8 cellular contexts compared by ENCODE assay signal in the genomic region with DNA sequence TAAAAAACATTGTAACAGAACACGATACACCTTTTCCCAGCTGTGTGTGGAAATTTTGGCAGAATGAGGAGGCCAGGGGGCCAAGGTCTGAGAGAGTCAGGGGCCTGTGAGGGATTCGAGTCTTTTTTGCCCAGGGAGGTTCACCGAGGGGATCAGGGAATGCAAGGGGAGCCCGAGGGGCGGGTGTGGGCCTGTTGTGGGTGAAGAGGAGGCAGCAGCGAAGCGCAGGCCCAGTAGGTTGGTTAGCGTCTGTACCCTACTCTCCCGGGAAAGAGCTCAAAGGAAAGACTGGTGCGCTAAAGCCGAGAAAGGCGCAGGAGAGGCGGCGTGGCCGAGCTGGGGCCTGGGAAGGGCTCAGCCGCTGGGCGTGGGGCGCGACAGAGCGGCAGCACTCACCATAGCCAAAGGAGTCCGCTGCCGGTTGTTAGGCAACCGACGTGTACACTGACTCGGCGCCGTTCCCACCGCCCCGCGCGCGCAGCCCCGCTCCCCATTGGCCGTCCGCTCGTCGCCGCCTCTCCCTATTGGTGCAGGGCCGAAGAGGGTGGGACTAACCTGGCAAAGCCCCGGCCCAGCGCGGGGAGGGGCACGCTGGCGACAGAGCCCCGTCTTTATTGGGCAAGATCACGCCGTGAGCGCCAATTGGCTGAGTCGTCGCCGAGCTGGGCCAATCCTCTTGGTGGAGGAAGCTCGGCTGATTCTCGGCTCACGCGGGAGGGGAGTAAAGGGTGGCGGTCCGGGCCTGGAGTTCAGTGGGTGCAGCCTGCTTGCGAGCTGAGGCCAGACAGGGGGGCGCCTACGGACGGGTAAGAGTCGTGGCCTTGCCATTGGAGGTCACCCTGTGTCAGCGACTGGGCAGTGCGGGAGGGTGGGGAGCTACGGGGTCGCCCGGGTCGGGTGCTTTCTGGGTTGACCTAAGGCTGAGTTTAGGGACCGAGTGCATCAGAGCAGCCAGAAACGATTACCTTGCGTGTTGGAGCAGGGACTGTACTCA. TPM values are rescaled to one million over a fixed set of nuclear protein-coding genes. Genes with fewer than 3 reads are reported as not detected.
A peak's percentile ranks its signal among the peaks of the same experiment; 100 is the strongest.
DNase-seq lines count a peak whose midpoint lies in the region; ATAC-seq, FAIRE-seq and TF ChIP-seq lines count a peak whose summit lies in the region.

A gene (minus strand): TSS at position 446 of the 994 bp plus-strand sequence. CDS start 47 bp downstream, at position 399.
A gene (plus strand): TSS at position 752 of the 994 bp plus-strand sequence. CDS start 15,262 bp downstream, outside the sequence.

- H3K27ac ChIP-seq in adrenal gland (peak within 1 kb of the TSS in 4 of 5 donors; percentile 61 to 90 (median 70)), heart right ventricle (peak within 1 kb of the TSS in 9 of 10 donors; percentile 63 to 82 (median 76)), upper lobe of left lung (peak within 1 kb of the TSS; percentile 66 to 81 (median 76))

- intact Hi-C loops in adrenal gland (cut with DNase I) (no loop called here), heart right ventricle (cut with DNase I) (no loop called here), posterior cingulate gyrus (cut with DNase I) (loop anchor here (5.0 kb wide), 1 partner anchor 188 kb away; no protein-coding TSS in a partner anchor)

- TF ChIP-seq CTCF in adrenal gland (IDR thresholded peaks at IDR 0.05) (no peak), heart right ventricle (IDR thresholded peaks at IDR 0.05) (no peak), upper lobe of left lung (IDR thresholded peaks at IDR 0.05) (no peak)

- H3K36me3 ChIP-seq in adrenal gland (replicated peaks in 1 of 2) (no peaks in the 10 kb centered on the region), heart right ventricle (peaks cover 0 to 26% (median 0%) of the 10 kb centered on the region in 9 donors), upper lobe of left lung (peaks cover 0 to 6% (median 0%) of the 10 kb centered on the region in 4 donors)

- peak within 1 kb of the TSS; percentile 40 to 66 (median 44) for H3K4me3 ChIP-seq in adrenal gland
- H3K4me3 ChIP-seq in heart right ventricle, result peak within 1 kb of the TSS; percentile 57 to 80 (median 68)
- peak within 1 kb of the TSS; percentile 49 to 78 (median 67) for H3K4me3 ChIP-seq in upper lobe of left lung

- POLR2A ChIA-PET in T-cell (lab: Charles Lee), result interaction anchor here in 1 of 2 donors (0.5 to 0.8 kb wide), 2 partner anchors 110 to 111 kb away, joined by 3 to 13 read pairs; no protein-coding TSS in a partner anchor

- H3K27me3 ChIP-seq in adrenal gland (no peaks in the 10 kb centered on the region), heart right ventricle (peaks cover 0 to 5% (median 0%) of the 10 kb centered on the region in 7 donors), upper lobe of left lung (no peaks in the 10 kb centered on the region)

- 0 to 46% (median 17%) methylated on average over 12 to 71 of the region's 71 CpGs for whole genome bisulfite sequencing in adrenal gland, 4 donors
- WGBS in heart right ventricle, 2 donors, result 1 to 2% methylated on average over 46 to 71 of the region's 71 CpGs
- WGBS in upper lobe of left lung, 2 donors, result 3 to 52% methylated on average over 14 to 71 of the region's 71 CpGs

- H3K9me3 ChIP-seq in adrenal gland (replicated peaks in 1 of 3), result no peaks in the 10 kb centered on the region
- no peaks in the 10 kb centered on the region for H3K9me3 ChIP-seq in heart right ventricle
- peaks cover 0 to 1% (median 0%) of the 10 kb centered on the region in 4 donors for H3K9me3 ChIP-seq in upper lobe of left lung

- peaks cover 0 to 3% of the 10 kb centered on the region in 2 donors for H3K27me3 Mint-ChIP-seq in T-cell

- ATAC-seq in HG02840 (IDR thresholded peaks at IDR 0.05; ENCODE audit: low FRiP score, unreplicated experiment) (peak; percentile 98), T-cell (replicated peaks in 1 of 4) (peak; percentile 97 to 99 (median 98)), heart right ventricle (peak; percentile 97 to 100 (median 98)), upper lobe of left lung (ENCODE audit: low FRiP score in 2 of 2) (peak; percentile 98 to 100)

- CTCF ChIA-PET in T-cell (lab: Charles Lee), result interaction anchor here in 1 of 2 donors (0.6 kb wide), 1 partner anchor 1006 kb away, joined by 3 read pairs; no protein-coding TSS in a partner anchor

- H3K4me1 Mint-ChIP-seq in T-cell, result peaks cover 10 to 35% (median 29%) of the 10 kb centered on the region in 3 donors

- peaks cover 10% of the 10 kb centered on the region for H3K36me3 Mint-ChIP-seq in T-cell

- H3K4me3 Mint-ChIP-seq in T-cell, result peak within 1 kb of the TSS; percentile 85 to 95 (median 91)

- DNase-seq in GM12891 (ENCODE audit: insufficient read length, low spot score) (peak; percentile 85), NCI-H1436 treated with DMSO at 0.1 percent for 48 hours (lab: John Stamatoyannopoulos, UW) (peak; percentile 94), T-cell (peak; percentile 86 to 95 (median 92)), adrenal gland (peak; percentile 95 to 98 (median 97)), heart right ventricle (peak; percentile 95 to 96), posterior cingulate gyrus (peak; percentile 91 to 99 (median 96)), upper lobe of left lung (peak; percentile 93 to 98)

- H3K27ac Mint-ChIP-seq in T-cell, result peak within 1 kb of the TSS; percentile 84 to 88

- peak; percentile 99 for FAIRE-seq in GM12891 (lab: Jason Lieb, UNC)

- H3K4me1 ChIP-seq in adrenal gland (replicated peaks in 1 of 2), result peaks cover 0 to 15% of the 10 kb centered on the region in 2 donors
- H3K4me1 ChIP-seq in heart right ventricle, result peaks cover 0 to 29% (median 9%) of the 10 kb centered on the region in 9 donors
- peaks cover 0 to 11% (median 5%) of the 10 kb centered on the region in 4 donors for H3K4me1 ChIP-seq in upper lobe of left lung

- no peaks in the 10 kb centered on the region for H3K9me3 Mint-ChIP-seq in T-cell

- TF ChIP-seq POLR2A in GM12891 (IDR thresholded peaks at IDR 0.05; ENCODE audit: low read depth, low read length) (peak; percentile 72), adrenal gland (IDR thresholded peaks at IDR 0.05) (peak in 1 of 2 donors; percentile 72), upper lobe of left lung (IDR thresholded peaks at IDR 0.05) (peak in 2 of 4 donors; percentile 18 to 57)

- no peak for TF ChIP-seq EP300 in upper lobe of left lung (IDR thresholded peaks at IDR 0.05)

TF ChIP-seq in GM12891, 5 proteins besides CTCF, POLR2A, EP300 and RAD21:
- TF ChIP-seq PAX5 (IDR thresholded peaks at IDR 0.05; ENCODE audit: insufficient read depth, low read length, severe bottlenecking) (no peak), POU2F2 (IDR thresholded peaks at IDR 0.05; ENCODE audit: low read depth, low read length) (no peak), POLR2AphosphoS5 (IDR thresholded peaks at IDR 0.05; ENCODE audit: low read depth, low read length) (no peak), TAF1 (IDR thresholded peaks at IDR 0.05; ENCODE audit: low read depth, low read length) (0 out of 2 replicates have a peak, but pooled peaks have one; percentile 36), SPI1 (IDR thresholded peaks at IDR 0.05; ENCODE audit: low read depth, low read length) (no peak)

RNA-seq across cellular contexts. Expression of the first gene that starts in this region (rescaled TPM):
- polyA plus RNA-seq in GM12891 (2012; ENCODE audit: low read depth, missing spikeins), result 17.4 TPM
- total RNA-seq in T-cell (1 to 10 TPM; 6.5 to 7.6 (median 6.9) TPM), adrenal gland (10 to 100 TPM; 26.8 to 46.2 (median 33.9) TPM), heart right ventricle (10 to 100 TPM; 22.9 to 33.5 (median 25.0) TPM), upper lobe of left lung (10 to 100 TPM; 21.1 to 89.4 (median 32.5) TPM)
- polyA plus RNA-seq in adrenal gland (100 to 1,000 TPM in 1 of 3 donors, 10 to 100 TPM in 2; 33.2 to 170 (median 56.2) TPM), heart right ventricle (10 to 100 TPM; 25.5 to 35.7 TPM)

RNA-seq across cellular contexts. Expression of the second gene that starts in this region (rescaled TPM):
- 18.6 TPM for polyA plus RNA-seq in GM12891 (2012; ENCODE audit: low read depth, missing spikeins)
- total RNA-seq in T-cell, result 1 to 10 TPM; 3.1 to 8.1 (median 7.1) TPM
- 100 to 1,000 TPM in 1 of 8 donors, 10 to 100 TPM in 7; 12.9 to 215 (median 23.1) TPM for total RNA-seq in adrenal gland
- 100 to 1,000 TPM in 1 of 3 donors, 10 to 100 TPM in 1, 1 to 10 TPM in 1; 7.1 to 228 (median 21.8) TPM for polyA plus RNA-seq in adrenal gland
- total RNA-seq in heart right ventricle, result 10 to 100 TPM; 12.4 to 32.2 (median 16.1) TPM
- 10 to 100 TPM in 1 of 2 donors, 1 to 10 TPM in 1; 8.6 to 41.4 TPM for polyA plus RNA-seq in heart right ventricle
- 10 to 100 TPM in 5 of 6 donors, 1 to 10 TPM in 1; 5.2 to 26.0 (median 21.1) TPM for total RNA-seq in upper lobe of left lung

Comparison
In these comparisons a context has a peak if more than half of its experiments do, and no peak if none do; other contexts are left out.
1. Peak in every context shown above with its lines: DNase-seq, ATAC-seq, H3K4me3 ChIP-seq and H3K27ac ChIP-seq.